Comparison of ENCODE assay signal across 8 cellular contexts in the genomic region with DNA sequence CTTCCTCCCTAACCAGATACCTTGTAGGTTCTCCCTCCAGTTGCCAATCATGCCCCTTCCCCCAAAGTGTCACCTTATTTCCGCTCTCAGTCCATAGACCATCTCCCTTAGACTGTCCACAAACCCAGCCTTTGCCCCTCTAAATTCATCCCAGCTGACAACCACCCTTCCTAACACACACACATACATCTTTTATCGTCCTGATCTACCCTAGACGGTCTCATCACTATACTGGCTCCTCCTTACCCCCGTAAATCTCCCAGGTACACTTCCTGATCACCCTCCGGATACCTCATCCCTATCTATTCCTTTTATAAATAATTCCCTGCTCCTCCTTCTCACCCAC. TPM values are rescaled to one million over a fixed set of nuclear protein-coding genes. Genes with fewer than 3 reads are reported as not detected.
DNase-seq lines count a peak whose midpoint lies in the region; ATAC-seq and TF ChIP-seq lines count a peak whose summit lies in the region.

No MANE protein-coding gene starts in this region.

- DNase-seq in activated naive CD4-positive, alpha-beta T cell treated with anti-CD3 and anti-CD28 coated beads for 36 hours: no peak
- no peak for DNase-seq in activated naive CD4-positive, alpha-beta T cell treated with anti-CD3 and anti-CD28 coated beads, Interleukin-2, amount 50 U/mL, for 16 hours
- DNase-seq in OCI-LY7 (ENCODE audit: low spot score) (peak; percentile 28), progenitor cell of endocrine pancreas (ENCODE audit: low spot score, unreplicated experiment) (no peak), anterior cingulate cortex (lab: John Stamatoyannopoulos, UW) (no peak)
- DNase-seq in stimulated activated naive CD4-positive, alpha-beta T cell treated with Interleukin-2 at 50 U/mL for 16 hours (lab: John Stamatoyannopoulos, UW): no peak

- H3K36me3 Mint-ChIP-seq in activated naive CD4-positive, alpha-beta T cell treated with anti-CD3 and anti-CD28 coated beads for 36 hours (ENCODE audit: low read depth): peaks cover 22% of the 10 kb centered on the region
- H3K36me3 Mint-ChIP-seq in progenitor cell of endocrine pancreas (ENCODE audit: insufficient read depth): peaks cover 8% of the 10 kb centered on the region

- no peaks in the 10 kb centered on the region for H3K27me3 Mint-ChIP-seq in activated naive CD4-positive, alpha-beta T cell treated with anti-CD3 and anti-CD28 coated beads for 36 hours (ENCODE audit: low read depth)
- H3K27me3 Mint-ChIP-seq in progenitor cell of endocrine pancreas: no peaks in the 10 kb centered on the region

- no peaks in the 10 kb centered on the region for H3K9me2 ChIP-seq in OCI-LY7 (ENCODE audit: insufficient read depth, low read length)

- peak; percentile 8 for ATAC-seq in esophagus mucosa
- ATAC-seq in GM18520 (IDR thresholded peaks at IDR 0.05; ENCODE audit: unreplicated experiment): no peak

- peak overlapping the region; percentile 91 for H3K27ac Mint-ChIP-seq in activated naive CD4-positive, alpha-beta T cell treated with anti-CD3 and anti-CD28 coated beads for 36 hours
- peak overlapping the region; percentile 98 for H3K27ac Mint-ChIP-seq in progenitor cell of endocrine pancreas

- intact Hi-C loops in activated naive CD4-positive, alpha-beta T cell treated with anti-CD3 and anti-CD28 coated beads for 36 hours (cut with micrococcal nuclease): loop anchor here (2.0 to 5.0 kb wide), 2 partner anchors 105 to 160 kb away; partner anchors contain the start of gene PSMD6
- intact Hi-C loops in OCI-LY7 (cut with micrococcal nuclease; ENCODE audit: unreplicated experiment): loop anchor here (5.0 kb wide), 1 partner anchor 50 kb away; the partner anchor contains the start of gene SCAANT1

- H3K4me2 ChIP-seq in OCI-LY7 (ENCODE audit: low read length): peak overlapping the region; percentile 98

- no peaks in the 10 kb centered on the region for H3K9me3 Mint-ChIP-seq in activated naive CD4-positive, alpha-beta T cell treated with anti-CD3 and anti-CD28 coated beads for 36 hours
- H3K9me3 Mint-ChIP-seq in progenitor cell of endocrine pancreas (ENCODE audit: low read depth): no peaks in the 10 kb centered on the region

- CTCF ChIA-PET in activated naive CD4-positive, alpha-beta T cell treated with anti-CD3 and anti-CD28 coated beads for 36 hours (lab: Charles Lee): no interaction called here
- CTCF ChIA-PET in OCI-LY7 (lab: Charles Lee; ENCODE audit: unreplicated experiment): no interaction called here

- H3K9me3 ChIP-seq in OCI-LY7 (ENCODE audit: low read length): no peaks in the 10 kb centered on the region

- peak overlapping the region; percentile 95 for H3K4me3 ChIP-seq in OCI-LY7 (ENCODE audit: low read depth, low read length, poor library complexity, severe bottlenecking)

- H3K4me1 ChIP-seq in OCI-LY7 (ENCODE audit: insufficient read depth, low read length, poor library complexity, severe bottlenecking): peaks cover 21% of the 10 kb centered on the region

- H2AFZ ChIP-seq in OCI-LY7 (ENCODE audit: low read length): peak overlapping the region; percentile 80

- no peak for TF ChIP-seq CTCF in OCI-LY7 (conservative IDR thresholded peaks at IDR 0.05; ENCODE audit: low read length)
- no peak for TF ChIP-seq CTCF in progenitor cell of endocrine pancreas (IDR thresholded peaks at IDR 0.05; ENCODE audit: unreplicated experiment)

- peaks cover 93% of the 10 kb centered on the region for H3K79me2 ChIP-seq in OCI-LY7 (ENCODE audit: insufficient read depth, low read depth, low read length)

- H3K4me3 Mint-ChIP-seq in activated naive CD4-positive, alpha-beta T cell treated with anti-CD3 and anti-CD28 coated beads for 36 hours: peak overlapping the region; percentile 93
- peak overlapping the region; percentile 94 for H3K4me3 Mint-ChIP-seq in progenitor cell of endocrine pancreas (ENCODE audit: low read depth)

- H4K20me1 ChIP-seq in OCI-LY7 (ENCODE audit: insufficient read depth, low read length): peaks cover 16% of the 10 kb centered on the region

- peaks cover 54% of the 10 kb centered on the region for H3K4me1 Mint-ChIP-seq in activated naive CD4-positive, alpha-beta T cell treated with anti-CD3 and anti-CD28 coated beads for 36 hours (ENCODE audit: low read depth)
- peaks cover 32% of the 10 kb centered on the region for H3K4me1 Mint-ChIP-seq in progenitor cell of endocrine pancreas (ENCODE audit: low read depth)

- POLR2A ChIA-PET in OCI-LY7 (lab: Charles Lee): no interaction called here

- no TSS peak for BruUV-seq in OCI-LY7 (replicated peaks; lab: Mats Ljungman, UMichigan)

- H3K36me3 ChIP-seq in OCI-LY7 (ENCODE audit: insufficient read depth, low read length): peaks cover 18% of the 10 kb centered on the region

- H3K27ac ChIP-seq in OCI-LY7 (ENCODE audit: low read depth, low read length, poor library complexity, severe bottlenecking): peak overlapping the region; percentile 71

RNA-seq across cellular contexts. Expression of gene THOC7, which starts 0.8 kb away (rescaled TPM):
- total RNA-seq in activated naive CD4-positive, alpha-beta T cell treated with anti-CD3 and anti-CD28 coated beads for 36 hours: 10 to 100 TPM; 72.8 to 77.0 TPM
- 62.2 and 62.9 TPM in 2 replicates for total RNA-seq in OCI-LY7 (2014; rRNA removed; shearing (Covaris generic))
- total RNA-seq in OCI-LY7 (2022): 101 and 103 TPM in 2 replicates
- total RNA-seq in esophagus mucosa: 70.6 TPM
- 52.6 and 53.4 TPM in 2 replicates for total RNA-seq in progenitor cell of endocrine pancreas

RNA-seq across cellular contexts. Expression of gene ATXN7, which starts 0.9 kb away (rescaled TPM):
- total RNA-seq in activated naive CD4-positive, alpha-beta T cell treated with anti-CD3 and anti-CD28 coated beads for 36 hours: 10 to 100 TPM; 25.5 to 25.8 TPM
- total RNA-seq in OCI-LY7 (2014; rRNA removed; shearing (Covaris generic)): 14.3 and 15.2 TPM in 2 replicates
- 35.2 and 42.2 TPM in 2 replicates for total RNA-seq in OCI-LY7 (2022)
- total RNA-seq in esophagus mucosa: 21.9 TPM
- 36.7 and 37.4 TPM in 2 replicates for total RNA-seq in progenitor cell of endocrine pancreas

RNA-seq across cellular contexts. Expression of gene C3orf49, which starts 43.7 kb away (rescaled TPM):
- not detected for total RNA-seq in activated naive CD4-positive, alpha-beta T cell treated with anti-CD3 and anti-CD28 coated beads for 36 hours
- total RNA-seq in OCI-LY7 (2014; rRNA removed; shearing (Covaris generic)): not detected in 2 replicates
- total RNA-seq in OCI-LY7 (2022) (not detected in 2 replicates), esophagus mucosa (not detected), progenitor cell of endocrine pancreas (not detected in 2 replicates)

RNA-seq across cellular contexts. Expression of gene SCAANT1, which starts 49.4 kb away (rescaled TPM):
- total RNA-seq in activated naive CD4-positive, alpha-beta T cell treated with anti-CD3 and anti-CD28 coated beads for 36 hours: not detected
- total RNA-seq in OCI-LY7 (2014; rRNA removed; shearing (Covaris generic)): not detected in 2 replicates
- total RNA-seq in OCI-LY7 (2022): not detected in 2 replicates
- total RNA-seq in esophagus mucosa: not detected
- not detected in 2 replicates for total RNA-seq in progenitor cell of endocrine pancreas
